In the genomic region with DNA sequence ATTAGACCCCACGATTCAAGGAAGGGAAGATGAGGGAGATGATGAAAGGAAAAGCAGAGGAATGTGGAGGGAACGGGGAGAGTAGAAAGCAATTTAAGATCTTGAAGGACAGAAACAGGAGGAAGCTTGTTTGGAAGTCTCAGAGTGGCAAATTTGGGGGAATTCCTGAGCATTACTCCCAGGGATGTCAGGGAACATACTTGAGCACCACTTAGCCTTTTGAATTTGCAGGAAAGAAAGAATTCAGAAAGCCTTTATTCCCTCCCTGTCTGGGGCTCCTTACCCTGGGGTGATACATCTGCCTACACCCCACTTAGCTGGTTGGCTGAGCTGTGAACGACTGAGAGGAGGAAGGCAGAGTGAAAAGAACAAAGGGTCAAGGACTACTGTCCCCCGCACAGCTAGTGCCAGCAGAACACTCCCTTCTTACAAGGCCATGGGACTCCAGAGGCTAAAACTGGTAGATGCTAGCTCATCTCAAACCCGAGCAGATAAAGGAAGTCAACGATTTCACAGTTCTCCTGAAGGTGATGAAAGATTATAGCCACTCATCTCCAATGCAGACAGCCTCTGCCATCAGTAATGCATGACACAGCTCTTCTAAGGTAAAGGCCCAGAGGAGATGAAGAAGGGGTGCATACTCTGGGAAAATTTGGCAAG, we compare ENCODE assay signal across 14 cellular contexts.
DNase-seq lines count a peak whose midpoint lies in the region; ATAC-seq, FAIRE-seq and TF ChIP-seq lines count a peak whose summit lies in the region.
"Had no signal": no experiment of that assay in that cellular context is flagged by ENCODE, and none has a peak within 500 bp of the region (broad histone marks: within the 10 kb centered on the region; RNA-seq: fewer than 3 reads in every experiment).

No MANE protein-coding gene starts in this region.

- FAIRE-seq in GM12891 (lab: Jason Lieb, UNC), result no peak
- FAIRE-seq: G401.6 had no signal

- H3K23ac ChIP-seq in neuronal stem cell (ENCODE audit: low read depth, low read length, poor library complexity), result no peak overlapping the region

- TF ChIP-seq CTCF in AG04450 (IDR thresholded peaks at IDR 0.05; ENCODE audit: low read depth, low read length) (no peak), gastroesophageal sphincter (IDR thresholded peaks at IDR 0.05) (no peak)

- no peak overlapping the region for H2BK12ac ChIP-seq in neuronal stem cell (ENCODE audit: low read length)

- no peak overlapping the region for H3K18ac ChIP-seq in neuronal stem cell (ENCODE audit: low read length)

- H3K4ac ChIP-seq in neuronal stem cell (ENCODE audit: low read length), result no peak overlapping the region

- H2BK120ac ChIP-seq in neuronal stem cell (ENCODE audit: low read depth, low read length), result no peak overlapping the region

- no peak overlapping the region for H2AK5ac ChIP-seq in neuronal stem cell (ENCODE audit: low read depth, low read length)

- no peaks in the 10 kb centered on the region for H3K27me3 ChIP-seq in AG04450 (ENCODE audit: control insufficient read depth, insufficient read depth, low read length)
- H3K27me3 ChIP-seq in neuronal stem cell (ENCODE audit: control insufficient read depth in 3 of 3, insufficient read depth in 3 of 3, low read depth in 1 of 3, low read length in 3 of 3), result no peaks in the 10 kb centered on the region
- H3K27me3 ChIP-seq in gastroesophageal sphincter, result no peaks in the 10 kb centered on the region
- H3K27me3 ChIP-seq: BE2C had no signal

- no peak overlapping the region for H2AFZ ChIP-seq in neuronal stem cell (ENCODE audit: low read length)

- H3K27ac ChIP-seq in AG04450 (ENCODE audit: low read depth, low read length) (peak overlapping the region; percentile 93), neuronal stem cell (replicated peaks; ENCODE audit: low read length) (peak overlapping the region; percentile 84), gastroesophageal sphincter (peak overlapping the region in 1 of 4 donors; percentile 35)

- no peak overlapping the region for H4K8ac ChIP-seq in neuronal stem cell (ENCODE audit: low read depth, low read length)

- peaks cover 5 to 31% of the 10 kb centered on the region in 2 donors for H3K36me3 ChIP-seq in neuronal stem cell (replicated peaks in 1 of 2; ENCODE audit: control insufficient read depth in 2 of 2, insufficient read depth in 2 of 2, low read length in 2 of 2)
- H3K36me3 ChIP-seq in gastroesophageal sphincter, result peaks cover 0 to 9% of the 10 kb centered on the region in 2 donors
- H3K36me3 ChIP-seq: BE2C had no signal

- TF ChIP-seq POLR2A in GM12891 (IDR thresholded peaks at IDR 0.05; ENCODE audit: low read depth, low read length) (no peak), gastroesophageal sphincter (IDR thresholded peaks at IDR 0.05) (no peak)

- ATAC-seq in gastroesophageal sphincter, result no peak

- H3K9ac ChIP-seq in neuronal stem cell (ENCODE audit: low read depth, low read length, poor library complexity), result no peak overlapping the region

- no peak overlapping the region for H3K4me3 ChIP-seq in AG04450 (ENCODE audit: low read depth, low read length)
- no peak overlapping the region for H3K4me3 ChIP-seq in neuronal stem cell (ENCODE audit: low read length in 2 of 2)
- no peak overlapping the region for H3K4me3 ChIP-seq in gastroesophageal sphincter

- POLR2A ChIA-PET in AG04450 (lab: Yijun Ruan, JAX), result interaction anchor here (0.6 to 1.6 kb wide), 7 partner anchors 7 to 138 kb away, joined by 3 to 6 read pairs (median 4); a partner anchor contains a TSS

- H4K91ac ChIP-seq in neuronal stem cell (ENCODE audit: low read depth, low read length, poor library complexity), result no peak overlapping the region

- DNase-seq in AG04450 (ENCODE audit: low read depth, low spot score) (no peak), LHCN-M2 (ENCODE audit: low read depth) (peak; percentile 42), ecto neural progenitor cell (ENCODE audit: low spot score) (peak; percentile 23), neuronal stem cell (ENCODE audit: low spot score) (no peak), GM12891 (ENCODE audit: insufficient read length, low spot score) (no peak), 8988T (no peak)
- no peak for DNase-seq in activated CD4-positive, alpha-beta T cell treated with anti-CD3 and anti-CD28 coated beads for 48 hours
- DNase-seq: BE2C; NCI-H345; nucleus accumbens; RPMI8226; stimulated activated CD8-positive, alpha-beta memory T cell treated with anti-CD3 and anti-CD28 coated beads, Interleukin-4, amount 100 ng/mL, for 48 hours had no signal

- CTCF ChIA-PET in AG04450 (lab: Charles Lee), result interaction anchor here (0.5 to 2.2 kb wide), 8 partner anchors 13 to 505 kb away, joined by 3 to 12 read pairs (median 6); a partner anchor contains a TSS

- H3K9me3 ChIP-seq in AG04450 (ENCODE audit: control insufficient read depth, insufficient read depth, low read length) (no peaks in the 10 kb centered on the region), neuronal stem cell (replicated peaks in 1 of 2; ENCODE audit: control insufficient read depth in 2 of 2, insufficient read depth in 1 of 2, low read depth in 1 of 2, low read length in 2 of 2) (peaks cover 3 to 13% of the 10 kb centered on the region in 2 donors), gastroesophageal sphincter (no peaks in the 10 kb centered on the region)
- H3K9me3 ChIP-seq: BE2C had no signal

- H2BK5ac ChIP-seq in neuronal stem cell (ENCODE audit: low read length), result no peak overlapping the region

- TF ChIP-seq EP300 in gastroesophageal sphincter (IDR thresholded peaks at IDR 0.05), result no peak

- H2BK15ac ChIP-seq in neuronal stem cell (ENCODE audit: low read length), result no peak overlapping the region

- peaks cover 18 to 33% of the 10 kb centered on the region in 2 donors for H3K4me1 ChIP-seq in neuronal stem cell (ENCODE audit: control insufficient read depth in 2 of 2, insufficient read depth in 1 of 2, low read depth in 1 of 2, low read length in 2 of 2)
- peaks cover 0 to 8% (median 0%) of the 10 kb centered on the region in 3 donors for H3K4me1 ChIP-seq in gastroesophageal sphincter
- H3K4me1 ChIP-seq: BE2C had no signal

- no peak overlapping the region for H3K14ac ChIP-seq in neuronal stem cell (ENCODE audit: low read length)

- no peak overlapping the region for H3K4me2 ChIP-seq in neuronal stem cell (ENCODE audit: insufficient read depth, low read length, poor library complexity, severe bottlenecking)

- peaks cover 9% of the 10 kb centered on the region for H3K79me1 ChIP-seq in neuronal stem cell (ENCODE audit: low read depth, low read length)

- WGBS in neuronal stem cell (ENCODE audit: extremely low coverage in 2 of 2, insufficient read length in 2 of 2, insufficient replicate concordance in 1 of 2), 2 donors, result no CpG with 5 or more reads among the region's 6 CpGs
- 40 to 78% methylated on average over 2 of the region's 6 CpGs for WGBS in gastroesophageal sphincter (ENCODE audit: low coverage in 1 of 2), 2 donors

TF ChIP-seq in GM12891, 5 proteins besides CTCF, POLR2A, EP300 and RAD21:
- TF ChIP-seq POLR2AphosphoS5 (IDR thresholded peaks at IDR 0.05; ENCODE audit: low read depth, low read length) (no peak), TAF1 (IDR thresholded peaks at IDR 0.05; ENCODE audit: low read depth, low read length) (no peak), PAX5 (IDR thresholded peaks at IDR 0.05; ENCODE audit: insufficient read depth, low read length, severe bottlenecking) (no peak), POU2F2 (IDR thresholded peaks at IDR 0.05; ENCODE audit: low read depth, low read length) (no peak), SPI1 (IDR thresholded peaks at IDR 0.05; ENCODE audit: low read depth, low read length) (no peak)

Comparison
In these comparisons a context has a peak if more than half of its experiments do, and no peak if none do; other contexts are left out.
1. DNase-seq: peak in LHCN-M2 (single experiment) and ecto neural progenitor cell (single experiment); none in AG04450 (single experiment), neuronal stem cell (single experiment), GM12891 (single experiment), 8988T (single experiment) and activated CD4-positive, alpha-beta T cell treated with anti-CD3 and anti-CD28 coated beads for 48 hours (single experiment).